ENCODE assay signal across 15 cellular contexts in the genomic region with DNA sequence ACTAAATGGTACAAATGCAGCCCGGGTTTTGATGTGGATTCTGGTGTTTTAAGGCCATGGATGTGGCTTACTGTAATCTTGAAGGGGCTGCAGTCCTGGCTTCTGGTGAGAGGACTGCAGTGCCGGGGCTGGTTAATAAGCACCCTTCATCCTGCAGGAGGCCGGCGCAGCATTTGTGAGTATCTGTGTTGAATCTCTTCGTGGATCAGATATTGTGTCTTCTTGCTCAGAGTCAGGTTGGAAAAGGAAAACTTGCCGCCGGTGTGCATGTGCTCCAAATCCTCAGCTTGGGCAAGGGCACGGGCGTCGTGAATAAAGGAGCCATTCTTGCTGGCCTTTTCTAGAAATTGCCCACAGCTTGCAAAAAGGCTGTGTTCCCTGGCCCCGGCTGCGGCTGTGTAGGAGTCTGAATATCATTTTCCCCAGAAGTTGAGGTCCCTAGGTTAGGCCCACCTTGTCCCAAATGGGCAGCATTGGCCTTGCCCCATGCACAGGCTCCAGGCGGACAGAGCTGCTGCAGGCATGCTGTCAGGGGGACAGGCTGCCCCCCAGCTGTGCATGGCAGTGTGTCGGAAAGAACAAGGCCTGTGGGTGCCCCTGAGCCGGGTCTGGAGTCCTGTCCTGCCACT. TPM values are rescaled to one million over a fixed set of nuclear protein-coding genes. Genes with fewer than 3 reads are reported as not detected.
DNase-seq lines count a peak whose midpoint lies in the region; ATAC-seq and TF ChIP-seq lines count a peak whose summit lies in the region.
"Had no signal": no experiment of that assay in that cellular context is flagged by ENCODE, and none has a peak within 500 bp of the region (broad histone marks: within the 10 kb centered on the region; RNA-seq: fewer than 3 reads in every experiment).

No MANE protein-coding gene starts in this region.

- H3K4me3 Mint-ChIP-seq in CD14-positive monocyte, result peak overlapping the region in 1 of 2 donors; percentile 90
- peak overlapping the region; percentile 85 to 95 (median 93) for H3K4me3 Mint-ChIP-seq in CD8-positive, alpha-beta memory T cell
- H3K4me3 Mint-ChIP-seq in activated T-helper 17 cell treated with anti-CD3 and anti-CD28 coated beads, Interleukin-2, amount 50 U/mL, for 72 hours, result peak overlapping the region; percentile 93
- H3K4me3 Mint-ChIP-seq in naive thymus-derived CD8-positive, alpha-beta T cell, result peak overlapping the region; percentile 75 to 94 (median 92)

- peak overlapping the region; percentile 74 for H3K4me3 ChIP-seq in CD8-positive, alpha-beta memory T cell (ENCODE audit: low read length)
- no peak overlapping the region for H3K4me3 ChIP-seq in esophagus muscularis mucosa
- H3K4me3 ChIP-seq: ovary had no signal

- H3K4me1 ChIP-seq in CD8-positive, alpha-beta memory T cell (ENCODE audit: insufficient read depth, low read length), result peaks cover 17% of the 10 kb centered on the region
- peaks cover 0 to 18% (median 2%) of the 10 kb centered on the region in 4 donors for H3K4me1 ChIP-seq in esophagus muscularis mucosa
- H3K4me1 ChIP-seq: vagina had no signal

- no peak for TF ChIP-seq CTCF in CD14-positive monocyte (IDR thresholded peaks at IDR 0.05)
- no peak for TF ChIP-seq CTCF in esophagus muscularis mucosa (IDR thresholded peaks at IDR 0.05)

- peak overlapping the region; percentile 16 to 91 (median 60) for H3K27ac Mint-ChIP-seq in CD14-positive monocyte
- H3K27ac Mint-ChIP-seq in CD8-positive, alpha-beta memory T cell, result peak overlapping the region; percentile 22 to 96 (median 91)
- peak overlapping the region; percentile 95 for H3K27ac Mint-ChIP-seq in activated T-helper 17 cell treated with anti-CD3 and anti-CD28 coated beads, Interleukin-2, amount 50 U/mL, for 72 hours
- H3K27ac Mint-ChIP-seq in naive thymus-derived CD8-positive, alpha-beta T cell, result peak overlapping the region; percentile 90 to 96 (median 94)

- H3K4me1 Mint-ChIP-seq in CD14-positive monocyte, result peaks cover 20% of the 10 kb centered on the region
- H3K4me1 Mint-ChIP-seq in CD8-positive, alpha-beta memory T cell, result peaks cover 23 to 39% (median 35%) of the 10 kb centered on the region in 3 donors
- H3K4me1 Mint-ChIP-seq in activated T-helper 17 cell treated with anti-CD3 and anti-CD28 coated beads, Interleukin-2, amount 50 U/mL, for 72 hours, result peaks cover 5% of the 10 kb centered on the region
- H3K4me1 Mint-ChIP-seq in naive thymus-derived CD8-positive, alpha-beta T cell, result peaks cover 19 to 43% (median 37%) of the 10 kb centered on the region in 4 donors

- TF ChIP-seq POLR2A in esophagus muscularis mucosa (IDR thresholded peaks at IDR 0.05; ENCODE audit: low read depth), result no peak

- ATAC-seq in activated T-helper 17 cell treated with anti-CD3 and anti-CD28 coated beads, Interleukin-2, amount 50 U/mL, for 72 hours (replicated peaks), result no peak
- no peak for ATAC-seq in naive thymus-derived CD8-positive, alpha-beta T cell

- peaks cover 67 to 86% of the 10 kb centered on the region in 2 donors for H3K36me3 Mint-ChIP-seq in CD14-positive monocyte
- peaks cover 0 to 83% (median 8%) of the 10 kb centered on the region in 3 donors for H3K36me3 Mint-ChIP-seq in CD8-positive, alpha-beta memory T cell
- peaks cover 84% of the 10 kb centered on the region for H3K36me3 Mint-ChIP-seq in activated T-helper 17 cell treated with anti-CD3 and anti-CD28 coated beads, Interleukin-2, amount 50 U/mL, for 72 hours (ENCODE audit: low read depth)
- peaks cover 0 to 73% (median 18%) of the 10 kb centered on the region in 3 donors for H3K36me3 Mint-ChIP-seq in naive thymus-derived CD8-positive, alpha-beta T cell

- WGBS in esophagus muscularis mucosa, result 91% methylated on average over 14 of the region's 15 CpGs

- POLR2A ChIA-PET in CD8-positive, alpha-beta memory T cell (lab: Charles Lee), result no interaction called here
- POLR2A ChIA-PET in naive thymus-derived CD8-positive, alpha-beta T cell (lab: Charles Lee), result no interaction called here

- peaks cover 26% of the 10 kb centered on the region for H3K36me3 ChIP-seq in CD8-positive, alpha-beta memory T cell (ENCODE audit: insufficient read depth, low read length)
- peaks cover 54 to 87% (median 71%) of the 10 kb centered on the region in 4 donors for H3K36me3 ChIP-seq in esophagus muscularis mucosa
- H3K36me3 ChIP-seq: ovary had no signal

- intact Hi-C loops in CD14-positive monocyte (cut with micrococcal nuclease) (loop anchor here in 1 of 2 donors (10.0 kb wide), 1 partner anchor 180 kb away; no protein-coding TSS in a partner anchor), esophagus muscularis mucosa (cut with DNase I) (loop anchor here (2.0 to 10.0 kb wide), 3 partner anchors 86 to 340 kb away; no protein-coding TSS in a partner anchor)

- H3K27ac ChIP-seq in CD8-positive, alpha-beta memory T cell (ENCODE audit: low read depth, low read length), result no peak overlapping the region
- no peak overlapping the region for H3K27ac ChIP-seq in esophagus muscularis mucosa (replicated peaks in 1 of 4)
- H3K27ac ChIP-seq: C4-2B, epithelial cell of prostate, ovary, vagina had no signal

- H3K27me3 Mint-ChIP-seq in CD14-positive monocyte (ENCODE audit: low read depth in 3 of 3), result peaks cover 0 to 2% (median 0%) of the 10 kb centered on the region in 3 donors
- H3K27me3 Mint-ChIP-seq in CD8-positive, alpha-beta memory T cell, result no peaks in the 10 kb centered on the region
- no peaks in the 10 kb centered on the region for H3K27me3 Mint-ChIP-seq in activated T-helper 17 cell treated with anti-CD3 and anti-CD28 coated beads, Interleukin-2, amount 50 U/mL, for 72 hours
- no peaks in the 10 kb centered on the region for H3K27me3 Mint-ChIP-seq in naive thymus-derived CD8-positive, alpha-beta T cell

- no peaks in the 10 kb centered on the region for H3K9me3 ChIP-seq in CD8-positive, alpha-beta memory T cell (ENCODE audit: low read length)
- H3K9me3 ChIP-seq in esophagus muscularis mucosa, result no peaks in the 10 kb centered on the region
- H3K9me3 ChIP-seq: ovary, vagina had no signal

- peaks cover 0 to 2% (median 0%) of the 10 kb centered on the region in 7 donors for H3K9me3 Mint-ChIP-seq in CD14-positive monocyte
- no peaks in the 10 kb centered on the region for H3K9me3 Mint-ChIP-seq in CD8-positive, alpha-beta memory T cell
- no peaks in the 10 kb centered on the region for H3K9me3 Mint-ChIP-seq in activated T-helper 17 cell treated with anti-CD3 and anti-CD28 coated beads, Interleukin-2, amount 50 U/mL, for 72 hours
- H3K9me3 Mint-ChIP-seq in naive thymus-derived CD8-positive, alpha-beta T cell, result no peaks in the 10 kb centered on the region

- no peak for TF ChIP-seq EP300 in esophagus muscularis mucosa (IDR thresholded peaks at IDR 0.05)

- CTCF ChIA-PET in CD8-positive, alpha-beta memory T cell (lab: Charles Lee), result interaction anchor here (1.1 to 6.1 kb wide), 5 partner anchors 11 to 629 kb away, joined by 3 to 105 read pairs (median 16); no protein-coding TSS in a partner anchor

- DNase-seq in CD14-positive monocyte (ENCODE audit: low spot score) (no peak), Ammon's horn (ENCODE audit: low spot score) (no peak), esophagus muscularis mucosa (ENCODE audit: extremely low spot score) (no peak)
- no peak for DNase-seq in CD8-positive, alpha-beta memory T cell
- no peak for DNase-seq in naive thymus-derived CD8-positive, alpha-beta T cell
- no peak for DNase-seq in activated CD4-positive, CD25-positive, alpha-beta regulatory T cell (lab: John Stamatoyannopoulos, UW)
- DNase-seq: IMR-90, midbrain, NCI-H1092, ovary, SHP77 treated with DMSO at 0.1 percent for 48 hours had no signal

- no peaks in the 10 kb centered on the region for H3K27me3 ChIP-seq in CD8-positive, alpha-beta memory T cell (ENCODE audit: insufficient read depth, low read length, poor library complexity, severe bottlenecking)
- no peaks in the 10 kb centered on the region for H3K27me3 ChIP-seq in esophagus muscularis mucosa
- H3K27me3 ChIP-seq: ovary, vagina had no signal

RNA-seq across cellular contexts. Expression of a gene that starts 28.9 kb away (rescaled TPM):
- 10 to 100 TPM; 13.4 to 17.9 TPM for polyA plus RNA-seq in CD14-positive monocyte
- 10 to 100 TPM; 82.1 to 84.3 TPM for total RNA-seq in CD8-positive, alpha-beta memory T cell
- polyA plus RNA-seq in CD8-positive, alpha-beta memory T cell, result 6.2 TPM
- total RNA-seq in activated T-helper 17 cell treated with anti-CD3 and anti-CD28 coated beads, Interleukin-2, amount 50 U/mL, for 72 hours, result 10 to 100 TPM; 50.2 to 66.1 TPM
- 1 to 10 TPM; 6.9 to 7.0 TPM for total RNA-seq in naive thymus-derived CD8-positive, alpha-beta T cell
- polyA plus RNA-seq in naive thymus-derived CD8-positive, alpha-beta T cell, result under 1 TPM in 1 of 3 donors, not detected in 2; 0.91 TPM
- 100 to 1,000 TPM in 1 of 4 donors, 10 to 100 TPM in 3; 22.0 to 107 (median 45.5) TPM for total RNA-seq in esophagus muscularis mucosa

RNA-seq across cellular contexts. Expression of a gene that starts 39.9 kb away (rescaled TPM):
- 10 to 100 TPM; 62.5 to 70.0 TPM for polyA plus RNA-seq in CD14-positive monocyte
- total RNA-seq in CD8-positive, alpha-beta memory T cell, result 10 to 100 TPM; 58.8 to 61.3 TPM
- 67.2 TPM for polyA plus RNA-seq in CD8-positive, alpha-beta memory T cell
- 10 to 100 TPM; 31.7 to 57.2 TPM for total RNA-seq in activated T-helper 17 cell treated with anti-CD3 and anti-CD28 coated beads, Interleukin-2, amount 50 U/mL, for 72 hours
- 10 to 100 TPM; 37.7 to 38.1 TPM for total RNA-seq in naive thymus-derived CD8-positive, alpha-beta T cell
- 10 to 100 TPM; 70.2 to 71.6 (median 70.5) TPM for polyA plus RNA-seq in naive thymus-derived CD8-positive, alpha-beta T cell
- total RNA-seq in esophagus muscularis mucosa, result 10 to 100 TPM; 21.6 to 28.6 (median 27.2) TPM
